1 cellular context compared by ENCODE assay signal in the genomic region with DNA sequence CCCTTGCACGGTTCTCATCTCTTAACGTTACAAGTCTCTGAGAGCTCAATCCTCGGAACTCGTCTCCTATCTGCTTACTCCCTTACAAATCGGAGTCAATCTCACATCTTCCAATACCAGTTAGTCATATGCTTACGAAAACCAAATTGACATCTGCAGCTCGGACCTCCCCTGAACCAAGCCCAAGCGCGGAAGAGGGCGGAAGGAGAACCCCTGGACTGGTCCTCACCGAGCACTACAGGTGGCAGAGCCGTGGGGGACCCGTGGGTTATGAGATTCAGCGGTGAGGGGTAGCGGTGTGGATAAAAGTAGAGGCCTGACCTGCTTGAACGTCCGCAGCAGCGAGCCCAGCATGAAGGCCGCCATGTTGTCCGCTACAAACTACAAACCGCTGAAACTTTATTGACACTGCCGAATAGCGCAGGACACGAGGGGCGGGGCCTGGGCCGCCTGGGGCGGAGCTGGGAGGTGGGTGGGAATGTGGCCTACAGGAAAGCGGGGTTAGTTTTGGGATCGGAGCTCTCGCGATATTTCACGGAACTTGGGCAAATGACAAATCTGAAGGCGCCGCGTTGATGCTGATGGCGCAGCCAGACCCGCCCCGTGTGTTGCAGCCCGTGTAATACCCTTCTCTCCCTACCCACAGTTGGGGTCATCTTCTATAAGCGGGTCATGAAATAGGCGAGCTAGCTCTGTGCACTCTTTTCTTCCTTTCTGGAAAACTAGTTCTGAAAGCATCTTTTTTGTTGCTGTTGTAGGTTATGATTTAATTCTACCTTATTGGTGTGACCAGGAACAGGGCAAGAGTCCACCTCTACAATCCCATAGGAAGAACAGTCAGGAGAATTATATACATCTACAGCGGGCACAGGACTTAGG.
TF ChIP-seq lines count a peak whose summit lies in the region.

A gene (minus strand): TSS at position 383 of the 879 bp plus-strand sequence. CDS start 17 bp downstream, at position 366.

TF ChIP-seq in HepG2, 621 proteins besides CTCF, POLR2A, EP300 and RAD21 (continued from another document and continues in another):
- TF ChIP-seq, protein P1, sequence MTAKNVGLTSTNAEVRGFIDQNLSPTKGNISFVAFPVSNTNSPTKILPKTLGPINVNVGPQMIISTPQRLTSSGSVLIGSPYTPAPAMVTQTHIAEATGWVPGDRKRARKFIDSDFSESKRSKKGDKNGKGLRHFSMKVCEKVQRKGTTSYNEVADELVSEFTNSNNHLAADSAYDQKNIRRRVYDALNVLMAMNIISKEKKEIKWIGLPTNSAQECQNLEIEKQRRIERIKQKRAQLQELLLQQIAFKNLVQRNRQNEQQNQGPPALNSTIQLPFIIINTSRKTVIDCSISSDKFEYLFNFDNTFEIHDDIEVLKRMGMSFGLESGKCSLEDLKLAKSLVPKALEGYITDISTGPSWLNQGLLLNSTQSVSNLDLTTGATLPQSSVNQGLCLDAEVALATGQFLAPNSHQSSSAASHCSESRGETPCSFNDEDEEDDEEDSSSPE (CRISPR knock-in tag; IDR thresholded peaks at IDR 0.05), result peak; percentile 43; the same call in 1 of the 2 replicates
- TF ChIP-seq ZMYM3 (CRISPR knock-in tag; IDR thresholded peaks at IDR 0.05) (no peak), ZNF781 (CRISPR knock-in tag; IDR thresholded peaks at IDR 0.05; ENCODE audit: borderline replicate concordance, not compliant biosample characterization) (no peak), THYN1 (CRISPR knock-in tag; IDR thresholded peaks at IDR 0.05; ENCODE audit: borderline replicate concordance, low read depth) (no peak), EHMT2 (IDR thresholded peaks at IDR 0.05; ENCODE audit: borderline replicate concordance, low read depth, low read length) (peak; percentile 48; the same call in 1 of the 2 replicates), TBX3 (IDR thresholded peaks at IDR 0.05; ENCODE audit: borderline replicate concordance) (no peak), RBFOX2 (IDR thresholded peaks at IDR 0.05; ENCODE audit: low read depth, low read length) (peak; percentile 78; the same call in 1 of the 2 replicates), ZNF317 (CRISPR knock-in tag; IDR thresholded peaks at IDR 0.05) (no peak), TCF12 (IDR thresholded peaks at IDR 0.05) (no peak), TCF12 (CRISPR knock-in tag; IDR thresholded peaks at IDR 0.05) (no peak), GATAD1 (CRISPR knock-in tag; IDR thresholded peaks at IDR 0.05) (peak; percentile 95), SRSF9 (IDR thresholded peaks at IDR 0.05; ENCODE audit: borderline replicate concordance, insufficient read depth, low read depth, low read length, poor library complexity, severe bottlenecking) (no peak), RFX5 (IDR thresholded peaks at IDR 0.05; ENCODE audit: low read depth, low read length) (no peak), HDAC6 (IDR thresholded peaks at IDR 0.05; ENCODE audit: low read depth, low read length) (no peak), ZNF337 (CRISPR knock-in tag; IDR thresholded peaks at IDR 0.05; ENCODE audit: borderline replicate concordance, low read depth) (no peak), ZFP36 (IDR thresholded peaks at IDR 0.05; ENCODE audit: borderline replicate concordance, low read depth, low read length, partially characterized antibody) (no peak), PHF21A (CRISPR knock-in tag; IDR thresholded peaks at IDR 0.05) (peak; percentile 70; the same call in 1 of the 2 replicates), ELF4 (CRISPR knock-in tag; IDR thresholded peaks at IDR 0.05; ENCODE audit: borderline replicate concordance) (peak; percentile 73; the same call in 1 of the 2 replicates), CCAR2 (optimal IDR thresholded peaks at IDR 0.05; ENCODE audit: low read depth, low read length) (peak; percentile 91), ZNF234 (CRISPR knock-in tag; conservative IDR thresholded peaks at IDR 0.05) (no peak), NFRKB (IDR thresholded peaks at IDR 0.05) (peak; percentile 89), EED (CRISPR knock-in tag; IDR thresholded peaks at IDR 0.05) (peak; percentile 61; the same call in 1 of the 2 replicates), RNF2 (conservative IDR thresholded peaks at IDR 0.05; ENCODE audit: low read depth) (no peak; the same call in 1 of the 2 replicates), ZNF749 (CRISPR knock-in tag; IDR thresholded peaks at IDR 0.05; ENCODE audit: borderline replicate concordance) (no peak; the same call in 1 of the 2 replicates), PHF8 (CRISPR knock-in tag; IDR thresholded peaks at IDR 0.05) (peak; percentile 94), ZNF143 (CRISPR knock-in tag; IDR thresholded peaks at IDR 0.05) (no peak), ZNF225 (CRISPR knock-in tag; IDR thresholded peaks at IDR 0.05) (no peak), MEIS2 (CRISPR knock-in tag; IDR thresholded peaks at IDR 0.05) (0 out of 2 replicates have a peak, but pooled peaks have one; percentile 62)
- TF ChIP-seq, protein P2, sequence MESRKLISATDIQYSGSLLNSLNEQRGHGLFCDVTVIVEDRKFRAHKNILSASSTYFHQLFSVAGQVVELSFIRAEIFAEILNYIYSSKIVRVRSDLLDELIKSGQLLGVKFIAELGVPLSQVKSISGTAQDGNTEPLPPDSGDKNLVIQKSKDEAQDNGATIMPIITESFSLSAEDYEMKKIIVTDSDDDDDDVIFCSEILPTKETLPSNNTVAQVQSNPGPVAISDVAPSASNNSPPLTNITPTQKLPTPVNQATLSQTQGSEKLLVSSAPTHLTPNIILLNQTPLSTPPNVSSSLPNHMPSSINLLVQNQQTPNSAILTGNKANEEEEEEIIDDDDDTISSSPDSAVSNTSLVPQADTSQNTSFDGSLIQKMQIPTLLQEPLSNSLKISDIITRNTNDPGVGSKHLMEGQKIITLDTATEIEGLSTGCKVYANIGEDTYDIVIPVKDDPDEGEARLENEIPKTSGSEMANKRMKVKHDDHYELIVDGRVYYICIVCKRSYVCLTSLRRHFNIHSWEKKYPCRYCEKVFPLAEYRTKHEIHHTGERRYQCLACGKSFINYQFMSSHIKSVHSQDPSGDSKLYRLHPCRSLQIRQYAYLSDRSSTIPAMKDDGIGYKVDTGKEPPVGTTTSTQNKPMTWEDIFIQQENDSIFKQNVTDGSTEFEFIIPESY (CRISPR knock-in tag; IDR thresholded peaks at IDR 0.05), result peak; percentile 40; the same call in 1 of the 2 replicates
- TF ChIP-seq, protein P3, sequence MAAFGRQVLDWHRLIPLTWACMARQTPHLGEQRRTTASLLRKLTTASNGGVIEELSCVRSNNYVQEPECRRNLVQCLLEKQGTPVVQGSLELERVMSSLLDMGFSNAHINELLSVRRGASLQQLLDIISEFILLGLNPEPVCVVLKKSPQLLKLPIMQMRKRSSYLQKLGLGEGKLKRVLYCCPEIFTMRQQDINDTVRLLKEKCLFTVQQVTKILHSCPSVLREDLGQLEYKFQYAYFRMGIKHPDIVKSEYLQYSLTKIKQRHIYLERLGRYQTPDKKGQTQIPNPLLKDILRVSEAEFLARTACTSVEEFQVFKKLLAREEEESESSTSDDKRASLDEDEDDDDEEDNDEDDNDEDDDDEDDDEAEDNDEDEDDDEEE (CRISPR knock-in tag; IDR thresholded peaks at IDR 0.05), result no peak
- TF ChIP-seq, protein P4, sequence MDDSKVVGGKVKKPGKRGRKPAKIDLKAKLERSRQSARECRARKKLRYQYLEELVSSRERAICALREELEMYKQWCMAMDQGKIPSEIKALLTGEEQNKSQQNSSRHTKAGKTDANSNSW (CRISPR knock-in tag; IDR thresholded peaks at IDR 0.05; ENCODE audit: borderline replicate concordance), result no peak
- TF ChIP-seq, protein P5, sequence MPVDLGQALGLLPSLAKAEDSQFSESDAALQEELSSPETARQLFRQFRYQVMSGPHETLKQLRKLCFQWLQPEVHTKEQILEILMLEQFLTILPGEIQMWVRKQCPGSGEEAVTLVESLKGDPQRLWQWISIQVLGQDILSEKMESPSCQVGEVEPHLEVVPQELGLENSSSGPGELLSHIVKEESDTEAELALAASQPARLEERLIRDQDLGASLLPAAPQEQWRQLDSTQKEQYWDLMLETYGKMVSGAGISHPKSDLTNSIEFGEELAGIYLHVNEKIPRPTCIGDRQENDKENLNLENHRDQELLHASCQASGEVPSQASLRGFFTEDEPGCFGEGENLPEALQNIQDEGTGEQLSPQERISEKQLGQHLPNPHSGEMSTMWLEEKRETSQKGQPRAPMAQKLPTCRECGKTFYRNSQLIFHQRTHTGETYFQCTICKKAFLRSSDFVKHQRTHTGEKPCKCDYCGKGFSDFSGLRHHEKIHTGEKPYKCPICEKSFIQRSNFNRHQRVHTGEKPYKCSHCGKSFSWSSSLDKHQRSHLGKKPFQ (CRISPR knock-in tag; IDR thresholded peaks at IDR 0.05; ENCODE audit: insufficient replicate concordance), result no peak
- TF ChIP-seq, protein P6, sequence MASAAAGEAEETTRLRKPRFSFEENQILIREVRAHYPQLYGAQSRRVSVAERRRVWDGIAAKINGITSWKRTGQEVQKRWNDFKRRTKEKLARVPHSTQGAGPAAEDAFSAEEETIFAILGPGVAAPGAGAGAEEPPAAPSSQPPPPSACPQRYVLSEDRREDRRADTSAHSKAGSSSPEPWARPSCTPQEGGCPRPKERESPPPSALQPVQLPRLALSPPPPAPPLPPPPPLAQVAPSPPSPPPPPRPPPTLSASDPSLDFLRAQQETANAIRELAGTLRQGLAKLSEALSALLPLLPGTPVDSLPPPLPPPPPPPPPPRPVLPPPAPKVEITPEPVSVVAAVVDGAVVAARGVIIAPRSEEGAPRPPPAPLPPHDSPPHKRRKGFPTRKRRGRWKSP (CRISPR knock-in tag; IDR thresholded peaks at IDR 0.05), result no peak
- TF ChIP-seq, protein P7, sequence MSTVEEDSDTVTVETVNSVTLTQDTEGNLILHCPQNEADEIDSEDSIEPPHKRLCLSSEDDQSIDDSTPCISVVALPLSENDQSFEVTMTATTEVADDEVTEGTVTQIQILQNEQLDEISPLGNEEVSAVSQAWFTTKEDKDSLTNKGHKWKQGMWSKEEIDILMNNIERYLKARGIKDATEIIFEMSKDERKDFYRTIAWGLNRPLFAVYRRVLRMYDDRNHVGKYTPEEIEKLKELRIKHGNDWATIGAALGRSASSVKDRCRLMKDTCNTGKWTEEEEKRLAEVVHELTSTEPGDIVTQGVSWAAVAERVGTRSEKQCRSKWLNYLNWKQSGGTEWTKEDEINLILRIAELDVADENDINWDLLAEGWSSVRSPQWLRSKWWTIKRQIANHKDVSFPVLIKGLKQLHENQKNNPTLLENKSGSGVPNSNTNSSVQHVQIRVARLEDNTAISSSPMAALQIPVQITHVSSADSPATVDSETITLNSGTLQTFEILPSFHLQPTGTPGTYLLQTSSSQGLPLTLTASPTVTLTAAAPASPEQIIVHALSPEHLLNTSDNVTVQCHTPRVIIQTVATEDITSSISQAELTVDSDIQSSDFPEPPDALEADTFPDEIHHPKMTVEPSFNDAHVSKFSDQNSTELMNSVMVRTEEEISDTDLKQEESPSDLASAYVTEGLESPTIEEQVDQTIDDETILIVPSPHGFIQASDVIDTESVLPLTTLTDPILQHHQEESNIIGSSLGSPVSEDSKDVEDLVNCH (CRISPR knock-in tag; IDR thresholded peaks at IDR 0.05), result no peak
- TF ChIP-seq, protein P8, sequence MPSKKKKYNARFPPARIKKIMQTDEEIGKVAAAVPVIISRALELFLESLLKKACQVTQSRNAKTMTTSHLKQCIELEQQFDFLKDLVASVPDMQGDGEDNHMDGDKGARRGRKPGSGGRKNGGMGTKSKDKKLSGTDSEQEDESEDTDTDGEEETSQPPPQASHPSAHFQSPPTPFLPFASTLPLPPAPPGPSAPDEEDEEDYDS (CRISPR knock-in tag; IDR thresholded peaks at IDR 0.05), result peak; percentile 76; the same call in 1 of the 2 replicates
- TF ChIP-seq, protein P9, sequence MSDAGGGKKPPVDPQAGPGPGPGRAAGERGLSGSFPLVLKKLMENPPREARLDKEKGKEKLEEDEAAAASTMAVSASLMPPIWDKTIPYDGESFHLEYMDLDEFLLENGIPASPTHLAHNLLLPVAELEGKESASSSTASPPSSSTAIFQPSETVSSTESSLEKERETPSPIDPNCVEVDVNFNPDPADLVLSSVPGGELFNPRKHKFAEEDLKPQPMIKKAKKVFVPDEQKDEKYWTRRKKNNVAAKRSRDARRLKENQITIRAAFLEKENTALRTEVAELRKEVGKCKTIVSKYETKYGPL (CRISPR knock-in tag; IDR thresholded peaks at IDR 0.05), result 0 out of 2 replicates have a peak, but pooled peaks have one; percentile 47
- TF ChIP-seq, protein P10, sequence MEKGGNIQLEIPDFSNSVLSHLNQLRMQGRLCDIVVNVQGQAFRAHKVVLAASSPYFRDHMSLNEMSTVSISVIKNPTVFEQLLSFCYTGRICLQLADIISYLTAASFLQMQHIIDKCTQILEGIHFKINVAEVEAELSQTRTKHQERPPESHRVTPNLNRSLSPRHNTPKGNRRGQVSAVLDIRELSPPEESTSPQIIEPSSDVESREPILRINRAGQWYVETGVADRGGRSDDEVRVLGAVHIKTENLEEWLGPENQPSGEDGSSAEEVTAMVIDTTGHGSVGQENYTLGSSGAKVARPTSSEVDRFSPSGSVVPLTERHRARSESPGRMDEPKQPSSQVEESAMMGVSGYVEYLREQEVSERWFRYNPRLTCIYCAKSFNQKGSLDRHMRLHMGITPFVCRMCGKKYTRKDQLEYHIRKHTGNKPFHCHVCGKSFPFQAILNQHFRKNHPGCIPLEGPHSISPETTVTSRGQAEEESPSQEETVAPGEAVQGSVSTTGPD (CRISPR knock-in tag; IDR thresholded peaks at IDR 0.05), result no peak
- TF ChIP-seq, protein P11, sequence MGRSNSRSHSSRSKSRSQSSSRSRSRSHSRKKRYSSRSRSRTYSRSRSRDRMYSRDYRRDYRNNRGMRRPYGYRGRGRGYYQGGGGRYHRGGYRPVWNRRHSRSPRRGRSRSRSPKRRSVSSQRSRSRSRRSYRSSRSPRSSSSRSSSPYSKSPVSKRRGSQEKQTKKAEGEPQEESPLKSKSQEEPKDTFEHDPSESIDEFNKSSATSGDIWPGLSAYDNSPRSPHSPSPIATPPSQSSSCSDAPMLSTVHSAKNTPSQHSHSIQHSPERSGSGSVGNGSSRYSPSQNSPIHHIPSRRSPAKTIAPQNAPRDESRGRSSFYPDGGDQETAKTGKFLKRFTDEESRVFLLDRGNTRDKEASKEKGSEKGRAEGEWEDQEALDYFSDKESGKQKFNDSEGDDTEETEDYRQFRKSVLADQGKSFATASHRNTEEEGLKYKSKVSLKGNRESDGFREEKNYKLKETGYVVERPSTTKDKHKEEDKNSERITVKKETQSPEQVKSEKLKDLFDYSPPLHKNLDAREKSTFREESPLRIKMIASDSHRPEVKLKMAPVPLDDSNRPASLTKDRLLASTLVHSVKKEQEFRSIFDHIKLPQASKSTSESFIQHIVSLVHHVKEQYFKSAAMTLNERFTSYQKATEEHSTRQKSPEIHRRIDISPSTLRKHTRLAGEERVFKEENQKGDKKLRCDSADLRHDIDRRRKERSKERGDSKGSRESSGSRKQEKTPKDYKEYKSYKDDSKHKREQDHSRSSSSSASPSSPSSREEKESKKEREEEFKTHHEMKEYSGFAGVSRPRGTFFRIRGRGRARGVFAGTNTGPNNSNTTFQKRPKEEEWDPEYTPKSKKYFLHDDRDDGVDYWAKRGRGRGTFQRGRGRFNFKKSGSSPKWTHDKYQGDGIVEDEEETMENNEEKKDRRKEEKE (IDR thresholded peaks at IDR 0.05), result no peak
- TF ChIP-seq, protein P12, sequence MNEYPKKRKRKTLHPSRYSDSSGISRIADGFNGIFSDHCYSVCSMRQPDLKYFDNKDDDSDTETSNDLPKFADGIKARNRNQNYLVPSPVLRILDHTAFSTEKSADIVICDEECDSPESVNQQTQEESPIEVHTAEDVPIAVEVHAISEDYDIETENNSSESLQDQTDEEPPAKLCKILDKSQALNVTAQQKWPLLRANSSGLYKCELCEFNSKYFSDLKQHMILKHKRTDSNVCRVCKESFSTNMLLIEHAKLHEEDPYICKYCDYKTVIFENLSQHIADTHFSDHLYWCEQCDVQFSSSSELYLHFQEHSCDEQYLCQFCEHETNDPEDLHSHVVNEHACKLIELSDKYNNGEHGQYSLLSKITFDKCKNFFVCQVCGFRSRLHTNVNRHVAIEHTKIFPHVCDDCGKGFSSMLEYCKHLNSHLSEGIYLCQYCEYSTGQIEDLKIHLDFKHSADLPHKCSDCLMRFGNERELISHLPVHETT (CRISPR knock-in tag; conservative IDR thresholded peaks at IDR 0.05), result peak; percentile 60; the same call in 1 of the 2 replicates
